Comparison of ENCODE assay signal across 8 cellular contexts in genomic region chr2:230067990-230068657, GRCh38. TPM values are rescaled to one million over a fixed set of nuclear protein-coding genes. Genes with fewer than 3 reads are reported as not detected.
DNase-seq lines count a peak whose midpoint lies in the region; ATAC-seq and TF ChIP-seq lines count a peak whose summit lies in the region.

No MANE protein-coding gene starts in this region.

- ATAC-seq in HG03108 (IDR thresholded peaks at IDR 0.05; ENCODE audit: unreplicated experiment), result peak; percentile 38

- H3K36me3 ChIP-seq in adrenal gland (replicated peaks in 1 of 2), result no peaks in the 10 kb centered on the region

- H3K4me3 ChIP-seq in adrenal gland, result peak overlapping the region; percentile 38 to 85 (median 62)

- H3K9me3 ChIP-seq in adrenal gland (replicated peaks in 1 of 3), result no peaks in the 10 kb centered on the region

- intact Hi-C loops in adrenal gland (cut with DNase I), result loop anchor here (2.0 to 5.0 kb wide), 2 partner anchors 93 to 94 kb away; no protein-coding TSS in a partner anchor
- intact Hi-C loops in posterior cingulate gyrus (cut with DNase I), result loop anchor here (1.0 kb wide), 1 partner anchor 543 kb away; no protein-coding TSS in a partner anchor

- DNase-seq in SIG-M5 treated with dmso at 0.1 percent for 504 hours (lab: John Stamatoyannopoulos, UW; ENCODE audit: unreplicated experiment) (peak; percentile 34), SIG-M5 (lab: John Stamatoyannopoulos, UW) (no peak), RPMI7951 (ENCODE audit: low read depth) (peak; percentile 37), adrenal gland (peak; percentile 58 to 74 (median 67)), hepatic stellate cell (ENCODE audit: low spot score) (peak; percentile 35), posterior cingulate gyrus (peak; percentile 36 to 93 (median 62)), cortex of kidney (lab: John Stamatoyannopoulos, UW) (no peak)

- H3K27ac ChIP-seq in adrenal gland, result peak overlapping the region; percentile 44 to 89 (median 69)

- no peaks in the 10 kb centered on the region for H3K27me3 ChIP-seq in adrenal gland

- TF ChIP-seq POLR2A in adrenal gland (IDR thresholded peaks at IDR 0.05), result no peak

- TF ChIP-seq CTCF in adrenal gland (IDR thresholded peaks at IDR 0.05), result peak in 2 of 6 experiments; percentile 27 to 33

- no peaks in the 10 kb centered on the region for H3K4me1 ChIP-seq in adrenal gland (replicated peaks in 1 of 2)

- 0% methylated on average over 2 to 65 of the region's 65 CpGs; no CpG with 5 or more reads in 1 of the 4 donors for WGBS in adrenal gland, 4 donors

RNA-seq across cellular contexts. Expression of gene SLC16A14, which starts 0.6 kb away (rescaled TPM):
- total RNA-seq in RPMI7951 (2014; rRNA removed; shearing (Covaris generic)), result not detected in 2 replicates
- 10 to 100 TPM in 2 of 8 donors, 1 to 10 TPM in 6; 4.7 to 23.5 (median 7.7) TPM for total RNA-seq in adrenal gland
- polyA plus RNA-seq in adrenal gland, result 10 to 100 TPM in 1 of 3 donors, 1 to 10 TPM in 1, under 1 TPM in 1; 0.88 to 12.1 (median 4.3) TPM

Comparison
In these comparisons a context has a peak if more than half of its experiments do, and no peak if none do; other contexts are left out.
1. DNase-seq: peak in SIG-M5 treated with dmso at 0.1 percent for 504 hours (single experiment), RPMI7951 (single experiment), adrenal gland (7 of 7), hepatic stellate cell (single experiment) and posterior cingulate gyrus (10 of 10); none in SIG-M5 (single experiment) and cortex of kidney (single experiment).